1 cellular context compared by ENCODE assay signal in the genomic region with DNA sequence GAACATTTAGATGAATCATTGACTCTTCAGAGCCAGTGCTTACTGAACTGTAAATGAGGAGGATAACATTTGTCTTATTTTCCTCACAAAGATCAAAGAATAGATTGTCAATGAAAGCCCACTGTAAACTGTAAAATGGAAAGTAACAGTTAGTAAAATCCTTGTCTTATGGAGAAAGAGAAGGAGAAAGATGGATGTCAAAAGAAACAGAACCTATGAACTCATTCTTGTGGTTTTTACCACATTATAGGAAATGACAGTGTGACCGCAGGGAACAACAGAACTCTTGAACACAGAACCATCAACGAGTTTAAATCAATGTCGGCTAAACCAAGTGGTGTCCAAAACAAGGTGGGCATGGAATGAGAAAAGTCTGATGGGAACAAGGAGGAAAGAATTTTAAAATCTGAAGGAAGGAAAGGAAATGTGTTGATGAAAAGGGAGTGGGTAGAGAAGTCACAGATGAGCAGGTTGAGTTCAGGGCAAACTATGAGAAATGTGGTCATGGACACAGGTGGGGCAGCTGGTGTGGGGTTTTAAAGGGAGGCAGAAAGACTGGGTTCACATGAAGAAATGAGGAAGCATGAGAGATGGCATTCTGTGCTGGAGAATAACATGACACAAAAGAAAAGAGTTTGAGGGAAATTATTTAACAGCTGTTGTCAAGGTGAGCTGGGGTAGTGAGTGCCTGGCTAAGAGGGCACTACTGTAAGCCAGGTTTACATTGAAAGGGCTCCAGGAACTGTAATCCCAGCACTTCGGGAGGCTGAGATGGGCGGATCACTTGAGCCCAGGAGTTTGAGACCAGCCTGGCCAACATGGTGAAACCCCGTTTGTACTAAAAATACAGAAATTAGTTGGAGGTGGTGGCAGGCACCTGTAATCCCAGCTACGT.
TF ChIP-seq lines count a peak whose summit lies in the region.

No MANE protein-coding gene starts in this region.

TF ChIP-seq in SK-N-SH, 30 proteins besides CTCF, POLR2A, EP300 and RAD21:
- TF ChIP-seq TCF12 (IDR thresholded peaks at IDR 0.05) (no peak), SIN3A (IDR thresholded peaks at IDR 0.05; ENCODE audit: borderline replicate concordance, low read depth, low read length) (no peak), NRF1 (IDR thresholded peaks at IDR 0.05; ENCODE audit: low read depth, low read length) (no peak), CHD2 (IDR thresholded peaks at IDR 0.05; ENCODE audit: low read length, partially characterized antibody) (no peak), POLR2AphosphoS5 (IDR thresholded peaks at IDR 0.05; ENCODE audit: low read depth, low read length) (no peak), YY1 (IDR thresholded peaks at IDR 0.05; ENCODE audit: low read depth) (no peak), MXI1 (IDR thresholded peaks at IDR 0.05; ENCODE audit: low read depth, low read length) (no peak), RCOR1 (IDR thresholded peaks at IDR 0.05; ENCODE audit: low read length) (no peak), RXRA (IDR thresholded peaks at IDR 0.05; ENCODE audit: borderline replicate concordance, low read depth) (no peak), TAF1 (IDR thresholded peaks at IDR 0.05; ENCODE audit: borderline replicate concordance, low read depth, low read length) (no peak), FOXM1 (IDR thresholded peaks at IDR 0.05; ENCODE audit: low read depth) (no peak)
- TF ChIP-seq, protein P1, sequence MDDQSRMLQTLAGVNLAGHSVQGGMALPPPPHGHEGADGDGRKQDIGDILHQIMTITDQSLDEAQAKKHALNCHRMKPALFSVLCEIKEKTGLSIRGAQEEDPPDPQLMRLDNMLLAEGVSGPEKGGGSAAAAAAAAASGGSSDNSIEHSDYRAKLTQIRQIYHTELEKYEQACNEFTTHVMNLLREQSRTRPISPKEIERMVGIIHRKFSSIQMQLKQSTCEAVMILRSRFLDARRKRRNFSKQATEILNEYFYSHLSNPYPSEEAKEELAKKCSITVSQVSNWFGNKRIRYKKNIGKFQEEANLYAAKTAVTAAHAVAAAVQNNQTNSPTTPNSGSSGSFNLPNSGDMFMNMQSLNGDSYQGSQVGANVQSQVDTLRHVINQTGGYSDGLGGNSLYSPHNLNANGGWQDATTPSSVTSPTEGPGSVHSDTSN (IDR thresholded peaks at IDR 0.05): no peak
- TF ChIP-seq, protein P2, sequence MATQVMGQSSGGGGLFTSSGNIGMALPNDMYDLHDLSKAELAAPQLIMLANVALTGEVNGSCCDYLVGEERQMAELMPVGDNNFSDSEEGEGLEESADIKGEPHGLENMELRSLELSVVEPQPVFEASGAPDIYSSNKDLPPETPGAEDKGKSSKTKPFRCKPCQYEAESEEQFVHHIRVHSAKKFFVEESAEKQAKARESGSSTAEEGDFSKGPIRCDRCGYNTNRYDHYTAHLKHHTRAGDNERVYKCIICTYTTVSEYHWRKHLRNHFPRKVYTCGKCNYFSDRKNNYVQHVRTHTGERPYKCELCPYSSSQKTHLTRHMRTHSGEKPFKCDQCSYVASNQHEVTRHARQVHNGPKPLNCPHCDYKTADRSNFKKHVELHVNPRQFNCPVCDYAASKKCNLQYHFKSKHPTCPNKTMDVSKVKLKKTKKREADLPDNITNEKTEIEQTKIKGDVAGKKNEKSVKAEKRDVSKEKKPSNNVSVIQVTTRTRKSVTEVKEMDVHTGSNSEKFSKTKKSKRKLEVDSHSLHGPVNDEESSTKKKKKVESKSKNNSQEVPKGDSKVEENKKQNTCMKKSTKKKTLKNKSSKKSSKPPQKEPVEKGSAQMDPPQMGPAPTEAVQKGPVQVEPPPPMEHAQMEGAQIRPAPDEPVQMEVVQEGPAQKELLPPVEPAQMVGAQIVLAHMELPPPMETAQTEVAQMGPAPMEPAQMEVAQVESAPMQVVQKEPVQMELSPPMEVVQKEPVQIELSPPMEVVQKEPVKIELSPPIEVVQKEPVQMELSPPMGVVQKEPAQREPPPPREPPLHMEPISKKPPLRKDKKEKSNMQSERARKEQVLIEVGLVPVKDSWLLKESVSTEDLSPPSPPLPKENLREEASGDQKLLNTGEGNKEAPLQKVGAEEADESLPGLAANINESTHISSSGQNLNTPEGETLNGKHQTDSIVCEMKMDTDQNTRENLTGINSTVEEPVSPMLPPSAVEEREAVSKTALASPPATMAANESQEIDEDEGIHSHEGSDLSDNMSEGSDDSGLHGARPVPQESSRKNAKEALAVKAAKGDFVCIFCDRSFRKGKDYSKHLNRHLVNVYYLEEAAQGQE (IDR thresholded peaks at IDR 0.05; ENCODE audit: low read depth, low read length): no peak
- TF ChIP-seq, protein P3, sequence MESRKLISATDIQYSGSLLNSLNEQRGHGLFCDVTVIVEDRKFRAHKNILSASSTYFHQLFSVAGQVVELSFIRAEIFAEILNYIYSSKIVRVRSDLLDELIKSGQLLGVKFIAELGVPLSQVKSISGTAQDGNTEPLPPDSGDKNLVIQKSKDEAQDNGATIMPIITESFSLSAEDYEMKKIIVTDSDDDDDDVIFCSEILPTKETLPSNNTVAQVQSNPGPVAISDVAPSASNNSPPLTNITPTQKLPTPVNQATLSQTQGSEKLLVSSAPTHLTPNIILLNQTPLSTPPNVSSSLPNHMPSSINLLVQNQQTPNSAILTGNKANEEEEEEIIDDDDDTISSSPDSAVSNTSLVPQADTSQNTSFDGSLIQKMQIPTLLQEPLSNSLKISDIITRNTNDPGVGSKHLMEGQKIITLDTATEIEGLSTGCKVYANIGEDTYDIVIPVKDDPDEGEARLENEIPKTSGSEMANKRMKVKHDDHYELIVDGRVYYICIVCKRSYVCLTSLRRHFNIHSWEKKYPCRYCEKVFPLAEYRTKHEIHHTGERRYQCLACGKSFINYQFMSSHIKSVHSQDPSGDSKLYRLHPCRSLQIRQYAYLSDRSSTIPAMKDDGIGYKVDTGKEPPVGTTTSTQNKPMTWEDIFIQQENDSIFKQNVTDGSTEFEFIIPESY (IDR thresholded peaks at IDR 0.05; ENCODE audit: borderline replicate concordance, low read depth): no peak
- TF ChIP-seq, protein P4, sequence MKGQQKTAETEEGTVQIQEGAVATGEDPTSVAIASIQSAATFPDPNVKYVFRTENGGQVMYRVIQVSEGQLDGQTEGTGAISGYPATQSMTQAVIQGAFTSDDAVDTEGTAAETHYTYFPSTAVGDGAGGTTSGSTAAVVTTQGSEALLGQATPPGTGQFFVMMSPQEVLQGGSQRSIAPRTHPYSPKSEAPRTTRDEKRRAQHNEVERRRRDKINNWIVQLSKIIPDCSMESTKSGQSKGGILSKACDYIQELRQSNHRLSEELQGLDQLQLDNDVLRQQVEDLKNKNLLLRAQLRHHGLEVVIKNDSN (IDR thresholded peaks at IDR 0.05; ENCODE audit: borderline replicate concordance, low read depth): no peak
- TF ChIP-seq, protein P5, sequence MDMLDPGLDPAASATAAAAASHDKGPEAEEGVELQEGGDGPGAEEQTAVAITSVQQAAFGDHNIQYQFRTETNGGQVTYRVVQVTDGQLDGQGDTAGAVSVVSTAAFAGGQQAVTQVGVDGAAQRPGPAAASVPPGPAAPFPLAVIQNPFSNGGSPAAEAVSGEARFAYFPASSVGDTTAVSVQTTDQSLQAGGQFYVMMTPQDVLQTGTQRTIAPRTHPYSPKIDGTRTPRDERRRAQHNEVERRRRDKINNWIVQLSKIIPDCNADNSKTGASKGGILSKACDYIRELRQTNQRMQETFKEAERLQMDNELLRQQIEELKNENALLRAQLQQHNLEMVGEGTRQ (IDR thresholded peaks at IDR 0.05; ENCODE audit: borderline replicate concordance, low read depth, low read length): no peak
- TF ChIP-seq, protein P6, sequence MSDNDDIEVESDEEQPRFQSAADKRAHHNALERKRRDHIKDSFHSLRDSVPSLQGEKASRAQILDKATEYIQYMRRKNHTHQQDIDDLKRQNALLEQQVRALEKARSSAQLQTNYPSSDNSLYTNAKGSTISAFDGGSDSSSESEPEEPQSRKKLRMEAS (IDR thresholded peaks at IDR 0.05; ENCODE audit: low read depth): no peak
